ENCODE assay signal across 8 cellular contexts in genomic region chr2:96739633-96740428, GRCh38. TPM values are rescaled to one million over a fixed set of nuclear protein-coding genes. Genes with fewer than 3 reads are reported as not detected.
DNase-seq lines count a peak whose midpoint lies in the region; ATAC-seq and TF ChIP-seq lines count a peak whose summit lies in the region.

Gene LMAN2L, minus strand, starts transcription at chr2:96740064. Its CDS starts 24 bp downstream, at chr2:96740040.

- DNase-seq in NCI-H187 (lab: John Stamatoyannopoulos, UW) (peak; percentile 93 to 97), ascending aorta (ENCODE audit: low spot score in 2 of 2) (peak; percentile 97 to 99), right atrium auricular region (ENCODE audit: low spot score) (peak; percentile 99), pulmonary artery endothelial cell (ENCODE audit: low read depth, low spot score) (peak; percentile 91), uterus (peak; percentile 98 to 99)

- intact Hi-C loops in T-helper 2 cell treated with Interferon-gamma antibody and Interleukin-4, amounts not matched to agents 100 ng/mL and 5 ng/mL, for 36 hours (cut with micrococcal nuclease), result loop anchor here (1.0 to 2.0 kb wide), 7 partner anchors 20 to 532 kb away; partner anchors contain the start of genes CNNM3, CNNM4, KANSL3 and STARD7
- intact Hi-C loops in ascending aorta (cut with DNase I) (loop anchor here (1.0 to 5.0 kb wide), 5 partner anchors 20 to 167 kb away; partner anchors contain the start of genes CNNM3, CNNM4 and KANSL3), uterus (cut with DNase I; ENCODE audit: low total_unique reads) (no loop called here)

- no peaks in the 10 kb centered on the region for H3K9me3 ChIP-seq in ascending aorta
- no peaks in the 10 kb centered on the region for H3K9me3 ChIP-seq in right atrium auricular region
- H3K9me3 ChIP-seq in uterus, result no peaks in the 10 kb centered on the region

- peak; percentile 100 for ATAC-seq in GM18498 (IDR thresholded peaks at IDR 0.05; ENCODE audit: unreplicated experiment)
- peak; percentile 97 for ATAC-seq in HG02938 (IDR thresholded peaks at IDR 0.05; ENCODE audit: unreplicated experiment)

- H3K27me3 ChIP-seq in ascending aorta, result no peaks in the 10 kb centered on the region
- H3K27me3 ChIP-seq in right atrium auricular region, result no peaks in the 10 kb centered on the region
- no peaks in the 10 kb centered on the region for H3K27me3 ChIP-seq in uterus

- TF ChIP-seq CTCF in ascending aorta (IDR thresholded peaks at IDR 0.05) (peak in 1 of 3 experiments; percentile 9), right atrium auricular region (IDR thresholded peaks at IDR 0.05) (no peak), uterus (IDR thresholded peaks at IDR 0.05) (peak in 2 of 4 experiments; percentile 4 to 15)

- H3K4me3 ChIP-seq in ascending aorta, result peak within 1 kb of the TSS; percentile 80 to 92
- peak within 1 kb of the TSS; percentile 75 to 87 for H3K4me3 ChIP-seq in right atrium auricular region
- peak within 1 kb of the TSS; percentile 94 to 95 for H3K4me3 ChIP-seq in uterus

- peak; percentile 17 to 38 for TF ChIP-seq POLR2A in uterus (IDR thresholded peaks at IDR 0.05)

- H3K4me1 ChIP-seq in ascending aorta (peaks cover 0 to 19% of the 10 kb centered on the region in 2 donors), right atrium auricular region (peaks cover 0 to 23% of the 10 kb centered on the region in 2 donors), uterus (peaks cover 0 to 10% of the 10 kb centered on the region in 2 donors)

- H3K36me3 ChIP-seq in ascending aorta, result peaks cover 0 to 4% of the 10 kb centered on the region in 2 donors
- no peaks in the 10 kb centered on the region for H3K36me3 ChIP-seq in right atrium auricular region
- no peaks in the 10 kb centered on the region for H3K36me3 ChIP-seq in uterus

- H3K27ac ChIP-seq in ascending aorta, result peak within 1 kb of the TSS; percentile 66 to 73
- H3K27ac ChIP-seq in right atrium auricular region, result peak within 1 kb of the TSS; percentile 76 to 84
- peak within 1 kb of the TSS; percentile 78 to 81 for H3K27ac ChIP-seq in uterus

RNA-seq across cellular contexts. Expression of gene LMAN2L, which starts in this region (rescaled TPM):
- 7.0 and 10.5 TPM in 2 replicates for total RNA-seq in T-helper 2 cell treated with Interferon-gamma antibody and Interleukin-4, amounts not matched to agents 100 ng/mL and 5 ng/mL, for 36 hours
- 9.5 TPM for total RNA-seq in ascending aorta
- 10 to 100 TPM; 13.6 to 15.6 TPM for total RNA-seq in right atrium auricular region
- 15.3 and 37.4 TPM in 2 replicates for total RNA-seq in pulmonary artery endothelial cell
- 10 to 100 TPM; 13.8 to 51.2 (median 20.9) TPM for total RNA-seq in uterus

Comparison
In these comparisons a context has a peak if more than half of its experiments do, and no peak if none do; other contexts are left out.
1. Peak in every context shown above with its lines: DNase-seq, ATAC-seq, H3K4me3 ChIP-seq and H3K27ac ChIP-seq.